In genomic region chr1:121161199-121161901, GRCh38 we compare ENCODE assay signal across 3 cellular contexts. TPM values are rescaled to one million over a fixed set of nuclear protein-coding genes. Genes with fewer than 3 reads are reported as not detected.
"Had no signal": no experiment of that assay in that cellular context is flagged by ENCODE, and none has a peak within 500 bp of the region (broad histone marks: within the 10 kb centered on the region; RNA-seq: fewer than 3 reads in every experiment).

No MANE protein-coding gene starts in this region.

RNA-seq across cellular contexts. Expression of gene FAM72B, which starts 22.8 kb away (rescaled TPM):
- total RNA-seq: ascending aorta, body of pancreas, bronchial epithelial cell had no signal
